14 cellular contexts compared by ENCODE assay signal in genomic region chr2:138615257-138615656, GRCh38.
DNase-seq lines count a peak whose midpoint lies in the region; FAIRE-seq and TF ChIP-seq lines count a peak whose summit lies in the region.
"Had no signal": no experiment of that assay in that cellular context is flagged by ENCODE, and none has a peak within 500 bp of the region (broad histone marks: within the 10 kb centered on the region; RNA-seq: fewer than 3 reads in every experiment).

No MANE protein-coding gene starts in this region.

- no peak overlapping the region for H3K4me3 ChIP-seq in astrocyte of the cerebellum (ENCODE audit: low read depth, low read length)
- H3K4me3 ChIP-seq: SK-N-MC had no signal

- in situ Hi-C loops in astrocyte of the cerebellum (cut with HindIII; ENCODE audit: low sequenced_read_pairs), result no loop called here

- FAIRE-seq in frontal cortex (lab: Jason Lieb, UNC), result no peak
- FAIRE-seq: GM19239 had no signal

- DNase-seq in ELF-1 (ENCODE audit: low read depth, low spot score) (peak; percentile 17), HS-5 (ENCODE audit: low read depth) (peak; percentile 79), astrocyte of the cerebellum (ENCODE audit: low read depth) (peak; percentile 29), myocyte (ENCODE audit: low read depth) (peak; percentile 65), frontal cortex (ENCODE audit: low spot score in 2 of 2) (no peak), NCI-H524 treated with DMSO at 0.1 percent for 48 hours (lab: John Stamatoyannopoulos, UW) (no peak), dedifferentiated amniotic fluid mesenchymal stem cell (ENCODE audit: extremely low spot score) (no peak), occipital lobe (lab: John Stamatoyannopoulos, UW) (no peak)
- DNase-seq: activated T-cell treated with anti-CD3 and anti-CD28 coated beads, Interleukin-2, amount 50 U/mL, for 72 hours; CD4-positive, alpha-beta T cell; NCI-H1048; NCI-H82 had no signal

- TF ChIP-seq CTCF in astrocyte of the cerebellum (IDR thresholded peaks at IDR 0.05; ENCODE audit: low read depth, low read length, missing control alignments), result no peak

Comparison
In these comparisons a context has a peak if more than half of its experiments do, and no peak if none do; other contexts are left out.
1. DNase-seq: peak in ELF-1 (single experiment), HS-5 (single experiment), astrocyte of the cerebellum (single experiment) and myocyte (single experiment); none in frontal cortex (0 of 2), NCI-H524 treated with DMSO at 0.1 percent for 48 hours (single experiment), dedifferentiated amniotic fluid mesenchymal stem cell (single experiment) and occipital lobe (single experiment).